ENCODE assay signal across 8 cellular contexts in the genomic region with DNA sequence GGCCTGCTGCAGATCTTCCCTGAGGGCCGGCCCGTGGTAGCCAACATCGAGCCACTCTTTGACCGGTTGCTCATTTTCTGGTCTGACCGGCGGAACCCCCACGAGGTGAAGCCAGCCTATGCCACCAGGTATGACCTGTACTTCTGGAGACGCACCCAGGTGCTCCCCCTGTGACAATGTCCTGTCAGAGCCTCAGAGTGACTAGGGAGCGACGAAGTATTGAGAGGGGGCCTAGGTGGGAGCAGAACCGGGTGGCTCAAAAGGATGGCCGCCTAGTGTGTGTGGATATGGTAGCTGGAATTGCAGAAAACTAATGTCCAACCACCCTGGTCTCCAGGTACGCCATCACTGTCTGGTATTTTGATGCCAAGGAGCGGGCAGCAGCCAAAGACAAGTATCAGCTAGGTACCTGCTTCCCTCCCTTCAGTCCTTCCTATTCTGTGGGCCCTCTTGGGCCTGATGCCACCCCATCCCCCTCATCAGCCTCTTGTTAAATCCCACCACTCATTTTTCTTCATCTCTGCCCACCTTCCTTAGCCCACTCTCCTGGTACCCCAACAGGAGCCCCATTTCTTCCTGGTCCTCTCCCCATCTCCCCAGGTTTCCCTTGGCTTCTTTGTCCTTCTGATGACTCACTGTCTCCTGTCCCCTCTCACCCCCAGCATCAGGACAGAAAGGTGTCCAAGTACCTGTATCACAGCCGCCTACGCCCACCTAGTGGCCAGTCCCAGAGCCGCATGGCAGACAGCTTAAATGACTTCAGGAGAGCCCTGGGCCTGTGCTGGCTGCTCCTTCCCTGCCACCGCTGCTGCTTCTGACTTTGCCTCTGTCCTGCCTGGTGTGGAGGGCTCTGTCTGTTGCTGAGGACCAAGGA. TPM values are rescaled to one million over a fixed set of nuclear protein-coding genes. Genes with fewer than 3 reads are reported as not detected.
DNase-seq lines count a peak whose midpoint lies in the region; ATAC-seq and TF ChIP-seq lines count a peak whose summit lies in the region.

No MANE protein-coding gene starts in this region.

- H3K27me3 ChIP-seq in hepatocyte (no peaks in the 10 kb centered on the region), thoracic aorta (replicated peaks; ENCODE audit: insufficient read depth) (no peaks in the 10 kb centered on the region)

- peaks cover 15% of the 10 kb centered on the region for H3K36me3 Mint-ChIP-seq in activated T-cell treated with anti-CD3 and anti-CD28 coated beads, Interleukin-2, amount 50 U/mL, for 4 hours (ENCODE audit: insufficient read depth)
- H3K36me3 Mint-ChIP-seq in activated B cell treated with CpG ODN at 0.5 μM for 24 hours (ENCODE audit: low read depth), result peaks cover 67% of the 10 kb centered on the region

- WGBS in hepatocyte (ENCODE audit: low lambda C conversion rate, missing lambda C conversion rate), result 78% methylated on average over 18 of the region's 18 CpGs

- H3K9me3 ChIP-seq in hepatocyte (ENCODE audit: low read depth) (no peaks in the 10 kb centered on the region), thoracic aorta (no peaks in the 10 kb centered on the region)

- H3K4me1 Mint-ChIP-seq in activated T-cell treated with anti-CD3 and anti-CD28 coated beads, Interleukin-2, amount 50 U/mL, for 4 hours (ENCODE audit: low read depth), result peaks cover 84% of the 10 kb centered on the region
- H3K4me1 Mint-ChIP-seq in activated B cell treated with CpG ODN at 0.5 μM for 24 hours, result peaks cover 84% of the 10 kb centered on the region

- H3K4me1 ChIP-seq in hepatocyte (ENCODE audit: insufficient read depth), result peaks cover 60% of the 10 kb centered on the region
- H3K4me1 ChIP-seq in thoracic aorta (ENCODE audit: control insufficient read depth in 1 of 2, low read depth in 2 of 2), result peaks cover 34 to 79% of the 10 kb centered on the region in 2 donors

- ATAC-seq in activated T-cell treated with anti-CD3 and anti-CD28 coated beads, Interleukin-2, amount 50 U/mL, for 4 hours, result no peak
- ATAC-seq in activated B cell treated with CpG ODN at 0.5 μM for 24 hours (ENCODE audit: low read depth) (no peak), thoracic aorta (ENCODE audit: insufficient number of reproducible peaks, low FRiP score, low read depth) (no peak), GM21515 (IDR thresholded peaks at IDR 0.05; ENCODE audit: unreplicated experiment) (no peak), HG02571 (IDR thresholded peaks at IDR 0.05; ENCODE audit: unreplicated experiment) (no peak), HG02938 (IDR thresholded peaks at IDR 0.05; ENCODE audit: unreplicated experiment) (no peak)

- H3K36me3 ChIP-seq in hepatocyte (replicated peaks; ENCODE audit: insufficient read depth, low read depth) (no peaks in the 10 kb centered on the region), thoracic aorta (peaks cover 15% of the 10 kb centered on the region)

- no peak overlapping the region for H2AFZ ChIP-seq in hepatocyte

- H3K27ac ChIP-seq in hepatocyte, result peak overlapping the region; percentile 72
- peak overlapping the region; percentile 24 to 45 for H3K27ac ChIP-seq in thoracic aorta

- TF ChIP-seq CTCF in activated B cell treated with CpG ODN at 0.5 μM for 24 hours (IDR thresholded peaks at IDR 0.05) (no peak), hepatocyte (IDR thresholded peaks at IDR 0.05; ENCODE audit: poor library complexity) (peak; percentile 37), thoracic aorta (IDR thresholded peaks at IDR 0.05) (peak; percentile 31)

- H3K4me3 Mint-ChIP-seq in activated T-cell treated with anti-CD3 and anti-CD28 coated beads, Interleukin-2, amount 50 U/mL, for 4 hours, result peak overlapping the region; percentile 77
- H3K4me3 Mint-ChIP-seq in activated B cell treated with CpG ODN at 0.5 μM for 24 hours, result peak overlapping the region; percentile 69

- no peaks in the 10 kb centered on the region for H3K9me2 ChIP-seq in hepatocyte (replicated peaks; ENCODE audit: insufficient read depth)

- H3K27ac Mint-ChIP-seq in activated B cell treated with CpG ODN at 0.5 μM for 24 hours, result peak overlapping the region; percentile 87

- no peak for DNase-seq in activated T-cell treated with anti-CD3 and anti-CD28 coated beads, Interleukin-2, amount 50 U/mL, for 4 hours
- DNase-seq in activated T-cell treated with anti-CD3 and anti-CD28 coated beads for 4 hours, result no peak
- DNase-seq in activated B cell treated with CpG ODN at 0.5 μM for 24 hours, result no peak
- peak; percentile 78 for DNase-seq in hepatocyte (ENCODE audit: low spot score)
- no peak for DNase-seq in thoracic aorta (ENCODE audit: low spot score)

- H3K9me3 Mint-ChIP-seq in activated T-cell treated with anti-CD3 and anti-CD28 coated beads, Interleukin-2, amount 50 U/mL, for 4 hours, result no peaks in the 10 kb centered on the region
- H3K9me3 Mint-ChIP-seq in activated B cell treated with CpG ODN at 0.5 μM for 24 hours, result no peaks in the 10 kb centered on the region

- POLR2A ChIA-PET in activated B cell treated with CpG ODN at 0.5 μM for 24 hours (lab: Charles Lee), result interaction anchor here (0.6 to 4.6 kb wide), 8 partner anchors 9 to 457 kb away, joined by 3 to 50 read pairs (median 6); a partner anchor contains a TSS

- H4K20me1 ChIP-seq in hepatocyte (ENCODE audit: insufficient read depth, poor library complexity, severe bottlenecking), result peaks cover 44% of the 10 kb centered on the region

- H3K79me2 ChIP-seq in hepatocyte, result peaks cover 54% of the 10 kb centered on the region

- no peak overlapping the region for H3K4me2 ChIP-seq in hepatocyte

- H3K4me3 ChIP-seq in hepatocyte, result no peak overlapping the region
- H3K4me3 ChIP-seq in thoracic aorta, result no peak overlapping the region

- intact Hi-C loops in activated B cell treated with CpG ODN at 0.5 μM for 24 hours (cut with micrococcal nuclease), result loop anchor here (1.0 kb wide), 2 partner anchors 9 to 145 kb away; no protein-coding TSS in a partner anchor

- CTCF ChIA-PET in activated B cell treated with CpG ODN at 0.5 μM for 24 hours (lab: Charles Lee), result interaction anchor here (0.6 to 4.2 kb wide), 12 partner anchors 9 to 151 kb away, joined by 3 to 25 read pairs (median 4); a partner anchor contains a TSS

- H3K27me3 Mint-ChIP-seq in activated T-cell treated with anti-CD3 and anti-CD28 coated beads, Interleukin-2, amount 50 U/mL, for 4 hours (ENCODE audit: low read depth), result no peaks in the 10 kb centered on the region
- no peaks in the 10 kb centered on the region for H3K27me3 Mint-ChIP-seq in activated B cell treated with CpG ODN at 0.5 μM for 24 hours

RNA-seq across cellular contexts. Expression of a gene that starts 8.4 kb away (rescaled TPM):
- 10 to 100 TPM; 86.3 to 95.4 (median 89.4) TPM for total RNA-seq in activated T-cell treated with anti-CD3 and anti-CD28 coated beads, Interleukin-2, amount 50 U/mL, for 4 hours
- total RNA-seq in activated B cell treated with CpG ODN at 0.5 μM for 24 hours (136 and 147 TPM in 2 replicates), hepatocyte (84.4 and 88.4 TPM in 2 replicates), thoracic aorta (100 to 1,000 TPM; 113 to 127 TPM)
- 119 and 121 TPM in 2 replicates for polyA plus RNA-seq in hepatocyte

RNA-seq across cellular contexts. Expression of a gene that starts 29.3 kb away (rescaled TPM):
- total RNA-seq in activated T-cell treated with anti-CD3 and anti-CD28 coated beads, Interleukin-2, amount 50 U/mL, for 4 hours, result 10 to 100 TPM; 26.6 to 34.9 (median 30.0) TPM
- total RNA-seq in activated B cell treated with CpG ODN at 0.5 μM for 24 hours, result 90.6 and 98.1 TPM in 2 replicates
- total RNA-seq in hepatocyte, result 20.2 and 29.1 TPM in 2 replicates
- polyA plus RNA-seq in hepatocyte, result 49.3 and 60.8 TPM in 2 replicates
- total RNA-seq in thoracic aorta, result 10 to 100 TPM; 37.9 to 38.2 TPM

RNA-seq across cellular contexts. Expression of a gene that starts 32.1 kb away (rescaled TPM):
- total RNA-seq in activated T-cell treated with anti-CD3 and anti-CD28 coated beads, Interleukin-2, amount 50 U/mL, for 4 hours, result under 1 TPM in 1 of 3 donors, not detected in 2; 0.87 TPM
- total RNA-seq in activated B cell treated with CpG ODN at 0.5 μM for 24 hours, result 1.1 and 1.4 TPM in 2 replicates
- total RNA-seq in hepatocyte, result 0.88 TPM in 1 of 2 replicates, not detected in the other
- polyA plus RNA-seq in hepatocyte, result 0.86 and 2.0 TPM in 2 replicates
- total RNA-seq in thoracic aorta, result not detected

RNA-seq across cellular contexts. Expression of a gene that starts 42.9 kb away (rescaled TPM):
- total RNA-seq in activated T-cell treated with anti-CD3 and anti-CD28 coated beads, Interleukin-2, amount 50 U/mL, for 4 hours, result under 1 TPM; 0.38 to 0.50 (median 0.38) TPM
- total RNA-seq in activated B cell treated with CpG ODN at 0.5 μM for 24 hours (not detected in 2 replicates), hepatocyte (1.1 and 1.4 TPM in 2 replicates), thoracic aorta (not detected)
- 0.50 and 1.7 TPM in 2 replicates for polyA plus RNA-seq in hepatocyte

RNA-seq across cellular contexts. Expression of a gene that starts 56.4 kb away (rescaled TPM):
- total RNA-seq in activated T-cell treated with anti-CD3 and anti-CD28 coated beads, Interleukin-2, amount 50 U/mL, for 4 hours, result 100 to 1,000 TPM; 213 to 234 (median 219) TPM
- 138 TPM in 2 replicates for total RNA-seq in activated B cell treated with CpG ODN at 0.5 μM for 24 hours
- 25.1 and 33.2 TPM in 2 replicates for total RNA-seq in hepatocyte
- 86.9 and 95.0 TPM in 2 replicates for polyA plus RNA-seq in hepatocyte
- 100 to 1,000 TPM in 1 of 2 donors, 10 to 100 TPM in 1; 40.4 to 107 TPM for total RNA-seq in thoracic aorta
